Comparison of ENCODE assay signal across 26 cellular contexts in genomic region chr16:3812469-3813172, GRCh38.
"Had no signal": no experiment of that assay in that cellular context is flagged by ENCODE, and none has a peak within 500 bp of the region (broad histone marks: within the 10 kb centered on the region; RNA-seq: fewer than 3 reads in every experiment).

No MANE protein-coding gene starts in this region.

- ATAC-seq: activated CD4-positive, alpha-beta T cell treated with anti-CD3 and anti-CD28 coated beads for 36 hours; activated T-helper 17 cell treated with anti-CD3 and anti-CD28 coated beads, Interleukin-2, amount 50 U/mL, for 72 hours had no signal

- H3K36me3 ChIP-seq: adrenal gland, breast epithelium had no signal

- H3K4me3 ChIP-seq: adrenal gland, breast epithelium, MG63, Peyer's patch had no signal

- H3K4me3 Mint-ChIP-seq: activated CD4-positive, alpha-beta memory T cell treated with anti-CD3 and anti-CD28 coated beads, Interleukin-2, amount 10 ng/mL, durations not matched to agents 7 days and 5 days; activated CD4-positive, alpha-beta T cell treated with anti-CD3 and anti-CD28 coated beads for 36 hours; activated naive CD4-positive, alpha-beta T cell treated with anti-CD3 and anti-CD28 coated beads, Interleukin-2, amount 10 ng/mL, durations not matched to agents 7 days and 5 days; activated naive CD8-positive, alpha-beta T cell treated with anti-CD3 and anti-CD28 coated beads, Interleukin-2, amount 10 ng/mL, durations not matched to agents 7 days and 5 days; activated T-helper 17 cell treated with anti-CD3 and anti-CD28 coated beads, Interleukin-2, amount 50 U/mL, for 72 hours had no signal

- H3K27me3 ChIP-seq: adrenal gland, breast epithelium, MG63, Peyer's patch had no signal

- H3K27me3 Mint-ChIP-seq: activated CD4-positive, alpha-beta memory T cell treated with anti-CD3 and anti-CD28 coated beads, Interleukin-2, amount 10 ng/mL, durations not matched to agents 7 days and 5 days; activated CD4-positive, alpha-beta T cell treated with anti-CD3 and anti-CD28 coated beads for 36 hours; activated naive CD4-positive, alpha-beta T cell treated with anti-CD3 and anti-CD28 coated beads, Interleukin-2, amount 10 ng/mL, durations not matched to agents 7 days and 5 days; activated T-helper 17 cell treated with anti-CD3 and anti-CD28 coated beads, Interleukin-2, amount 50 U/mL, for 72 hours had no signal

- H3K4me1 ChIP-seq: breast epithelium had no signal

- H3K9me3 ChIP-seq: adrenal gland, breast epithelium, MG63, Peyer's patch had no signal

- H3K27ac Mint-ChIP-seq: activated CD4-positive, alpha-beta memory T cell treated with anti-CD3 and anti-CD28 coated beads, Interleukin-2, amount 10 ng/mL, durations not matched to agents 7 days and 5 days; activated CD4-positive, alpha-beta T cell treated with anti-CD3 and anti-CD28 coated beads for 36 hours; activated naive CD4-positive, alpha-beta T cell treated with anti-CD3 and anti-CD28 coated beads, Interleukin-2, amount 10 ng/mL, durations not matched to agents 7 days and 5 days; activated naive CD8-positive, alpha-beta T cell treated with anti-CD3 and anti-CD28 coated beads, Interleukin-2, amount 10 ng/mL, durations not matched to agents 7 days and 5 days; activated T-helper 17 cell treated with anti-CD3 and anti-CD28 coated beads, Interleukin-2, amount 50 U/mL, for 72 hours had no signal

- H3K27ac ChIP-seq: adrenal gland, breast epithelium, Peyer's patch, VCaP had no signal

- DNase-seq: activated CD4-positive, alpha-beta memory T cell treated with anti-CD3 and anti-CD28 coated beads, Interleukin-2, amount 10 ng/mL, durations not matched to agents 7 days and 5 days; activated CD4-positive, alpha-beta T cell treated with anti-CD3 and anti-CD28 coated beads for 36 hours; activated CD4-positive, alpha-beta T cell treated with anti-CD3 and anti-CD28 coated beads, Interleukin-2, amount 50 U/mL, for 1 hour; activated gamma-delta T cell; activated naive CD4-positive, alpha-beta T cell treated with anti-CD3 and anti-CD28 coated beads, Interleukin-2, amount 10 ng/mL, durations not matched to agents 7 days and 5 days; activated naive CD8-positive, alpha-beta T cell treated with anti-CD3 and anti-CD28 coated beads, Interleukin-2, amount 10 ng/mL, durations not matched to agents 7 days and 5 days; activated T-cell treated with anti-CD3 and anti-CD28 coated beads for 4 hours; activated T-cell treated with anti-CD3 and anti-CD28 coated beads, Interleukin-2, amount 50 U/mL, for 48 hours; adrenal gland; anterior cingulate cortex; MG63; MV-4-11; NCI-H1092 treated with DMSO at 0.1 percent for 48 hours; NCI-H1417 treated with DMSO at 0.1 percent for 48 hours; NCI-H1694 treated with DMSO at 0.1 percent for 48 hours; NCI-H2029 treated with DMSO at 0.1 percent for 48 hours; NCI-H345; NCI-H510A; NCI-H526 treated with DMSO at 0.1 percent for 48 hours; NK-92 treated with Interleukin-12 subunit alpha and Interleukin-12 subunit beta, amount 100 ng/mL, for 24 hours; Peyer's patch; SIG-M5; T-helper 2 cell had no signal

- H3K9me3 Mint-ChIP-seq: activated CD4-positive, alpha-beta memory T cell treated with anti-CD3 and anti-CD28 coated beads, Interleukin-2, amount 10 ng/mL, durations not matched to agents 7 days and 5 days; activated naive CD4-positive, alpha-beta T cell treated with anti-CD3 and anti-CD28 coated beads, Interleukin-2, amount 10 ng/mL, durations not matched to agents 7 days and 5 days; activated naive CD8-positive, alpha-beta T cell treated with anti-CD3 and anti-CD28 coated beads, Interleukin-2, amount 10 ng/mL, durations not matched to agents 7 days and 5 days; activated T-helper 17 cell treated with anti-CD3 and anti-CD28 coated beads, Interleukin-2, amount 50 U/mL, for 72 hours had no signal
